18 cellular contexts compared by ENCODE assay signal in genomic region chr2:240817496-240818292, GRCh38. TPM values are rescaled to one million over a fixed set of nuclear protein-coding genes. Genes with fewer than 3 reads are reported as not detected.
DNase-seq lines count a peak whose midpoint lies in the region; ATAC-seq and TF ChIP-seq lines count a peak whose summit lies in the region.
"Had no signal": no experiment of that assay in that cellular context is flagged by ENCODE, and none has a peak within 500 bp of the region (broad histone marks: within the 10 kb centered on the region; RNA-seq: fewer than 3 reads in every experiment).

No MANE protein-coding gene starts in this region.

- H3K27ac Mint-ChIP-seq in chondrocyte (ENCODE audit: unreplicated experiment) = no peak overlapping the region
- no peak overlapping the region for H3K27ac Mint-ChIP-seq in activated T-helper 1 cell treated with anti-CD3 and anti-CD28 coated beads, Interleukin-12 subunit alpha, Interleukin-12 subunit beta, Interleukin-2, Interleukin-4 antibody, amounts not matched to agents 30 ng/mL and 10 ng/mL and 1 ng/mL, durations not matched to agents 14 hours and 24 hours and 36 hours
- H3K27ac Mint-ChIP-seq: activated naive CD8-positive, alpha-beta T cell; T-cell had no signal

- no peak overlapping the region for H2BK120ac ChIP-seq in mesendoderm (ENCODE audit: low read depth, low read length)

- H3K23ac ChIP-seq in mesendoderm (ENCODE audit: low read length) = no peak overlapping the region

- ATAC-seq in HG02885 (IDR thresholded peaks at IDR 0.05; ENCODE audit: poor library complexity, unreplicated experiment) (no peak), HG03432 (IDR thresholded peaks at IDR 0.05; ENCODE audit: unreplicated experiment) (no peak)
- ATAC-seq: effector memory CD8-positive, alpha-beta T cell; stimulated activated naive CD8-positive, alpha-beta T cell treated with anti-CD3 and anti-CD28 coated beads, Interleukin-15, Interleukin-2, amounts not matched to agents 100 U/mL and 50 U/mL, for 24 hours; T-cell had no signal

- H3K36me3 ChIP-seq in mesendoderm (ENCODE audit: control insufficient read depth, insufficient read depth, low read length) = peaks cover 3% of the 10 kb centered on the region

- H3K9ac ChIP-seq in mesendoderm (ENCODE audit: low read length) = peak overlapping the region; percentile 73

- peaks cover 13% of the 10 kb centered on the region for H3K36me3 Mint-ChIP-seq in chondrocyte (ENCODE audit: low read depth)
- H3K36me3 Mint-ChIP-seq in activated T-helper 1 cell treated with anti-CD3 and anti-CD28 coated beads, Interleukin-12 subunit alpha, Interleukin-12 subunit beta, Interleukin-2, Interleukin-4 antibody, amounts not matched to agents 30 ng/mL and 10 ng/mL and 1 ng/mL, durations not matched to agents 14 hours and 24 hours and 36 hours (ENCODE audit: low read depth) = no peaks in the 10 kb centered on the region
- H3K36me3 Mint-ChIP-seq: activated naive CD8-positive, alpha-beta T cell; T-cell had no signal

- DNase-seq in activated effector memory CD4-positive, alpha-beta T cell treated with anti-CD3 and anti-CD28 coated beads, Interleukin-2, amount 50 U/mL, for 16 hours = peak; percentile 60
- DNase-seq in activated effector memory CD4-positive, alpha-beta T cell treated with Interleukin-2 at 50 U/mL for 16 hours = no peak
- no peak for DNase-seq in chondrocyte (ENCODE audit: low spot score)
- DNase-seq in mesendoderm = no peak
- peak in 1 of 49 donors; percentile 73 for DNase-seq in substantia nigra (lab: John Stamatoyannopoulos, UW)
- no peak for DNase-seq in activated T-helper 1 cell treated with anti-CD3 and anti-CD28 coated beads, Interleukin-12 subunit alpha, Interleukin-12 subunit beta, Interleukin-2, Interleukin-4 antibody, amounts not matched to agents 30 ng/mL and 10 ng/mL and 1 ng/mL, durations not matched to agents 14 hours and 24 hours and 36 hours (ENCODE audit: low spot score)
- DNase-seq: activated CD4-positive, alpha-beta T cell treated with anti-CD3 and anti-CD28 coated beads for 1 hour; DMS79 treated with DMSO at 0.1 percent for 48 hours; effector memory CD8-positive, alpha-beta T cell; NCI-H1417 treated with DMSO at 0.1 percent for 48 hours; stimulated activated naive CD8-positive, alpha-beta T cell treated with anti-CD3 and anti-CD28 coated beads, Interleukin-15, Interleukin-2, amounts not matched to agents 100 U/mL and 50 U/mL, for 24 hours had no signal

- no peak overlapping the region for H4K8ac ChIP-seq in mesendoderm (ENCODE audit: low read depth, low read length)

- H3K27ac ChIP-seq in mesendoderm (ENCODE audit: low read depth, low read length) (no peak overlapping the region), substantia nigra (ENCODE audit: low read depth, low read length, poor library complexity, severe bottlenecking) (peak overlapping the region; percentile 92)
- H3K27ac ChIP-seq: psoas muscle had no signal

- no peaks in the 10 kb centered on the region for H3K27me3 ChIP-seq in mesendoderm (ENCODE audit: insufficient read depth, low read length, poor library complexity)

- no peak overlapping the region for H2AK5ac ChIP-seq in mesendoderm (ENCODE audit: low read length)

- no peak overlapping the region for H2BK5ac ChIP-seq in mesendoderm (ENCODE audit: low read length)

- no peak overlapping the region for H3K18ac ChIP-seq in mesendoderm (ENCODE audit: low read length)

- peak overlapping the region; percentile 77 for H3K56ac ChIP-seq in mesendoderm (ENCODE audit: low read length)

- peaks cover 62% of the 10 kb centered on the region for H3K79me2 ChIP-seq in mesendoderm (ENCODE audit: control insufficient read depth, insufficient read depth, low read length)

- peaks cover 12% of the 10 kb centered on the region for H3K79me1 ChIP-seq in mesendoderm (ENCODE audit: low read length)

- H4K5ac ChIP-seq in mesendoderm (ENCODE audit: low read length) = no peak overlapping the region

- peaks cover 15% of the 10 kb centered on the region for H3K27me3 Mint-ChIP-seq in chondrocyte (ENCODE audit: low read depth)
- peaks cover 31% of the 10 kb centered on the region for H3K27me3 Mint-ChIP-seq in activated T-helper 1 cell treated with anti-CD3 and anti-CD28 coated beads, Interleukin-12 subunit alpha, Interleukin-12 subunit beta, Interleukin-2, Interleukin-4 antibody, amounts not matched to agents 30 ng/mL and 10 ng/mL and 1 ng/mL, durations not matched to agents 14 hours and 24 hours and 36 hours (ENCODE audit: insufficient read depth)

- WGBS in mesendoderm (ENCODE audit: extremely low coverage, insufficient coverage, low lambda C conversion rate) = no CpG with 5 or more reads among the region's 19 CpGs

- H3K4me3 ChIP-seq in mesendoderm (ENCODE audit: low read length) = no peak overlapping the region
- H3K4me3 ChIP-seq: psoas muscle had no signal

- H3K4me1 ChIP-seq in mesendoderm (ENCODE audit: control insufficient read depth, low read depth, low read length) = no peaks in the 10 kb centered on the region

- intact Hi-C loops in activated T-helper 1 cell treated with anti-CD3 and anti-CD28 coated beads, Interleukin-12 subunit alpha, Interleukin-12 subunit beta, Interleukin-2, Interleukin-4 antibody, amounts not matched to agents 30 ng/mL and 10 ng/mL and 1 ng/mL, durations not matched to agents 14 hours and 24 hours and 36 hours (cut with micrococcal nuclease) = no loop called here

- peaks cover 8% of the 10 kb centered on the region for H3K9me3 Mint-ChIP-seq in chondrocyte (ENCODE audit: low read depth)
- H3K9me3 Mint-ChIP-seq in activated T-helper 1 cell treated with anti-CD3 and anti-CD28 coated beads, Interleukin-12 subunit alpha, Interleukin-12 subunit beta, Interleukin-2, Interleukin-4 antibody, amounts not matched to agents 30 ng/mL and 10 ng/mL and 1 ng/mL, durations not matched to agents 14 hours and 24 hours and 36 hours = peaks cover 12% of the 10 kb centered on the region

- peaks cover 7% of the 10 kb centered on the region for H3K4me1 Mint-ChIP-seq in chondrocyte (ENCODE audit: low read depth)
- no peaks in the 10 kb centered on the region for H3K4me1 Mint-ChIP-seq in activated T-helper 1 cell treated with anti-CD3 and anti-CD28 coated beads, Interleukin-12 subunit alpha, Interleukin-12 subunit beta, Interleukin-2, Interleukin-4 antibody, amounts not matched to agents 30 ng/mL and 10 ng/mL and 1 ng/mL, durations not matched to agents 14 hours and 24 hours and 36 hours (ENCODE audit: low read depth)
- H3K4me1 Mint-ChIP-seq: CD14-positive monocyte had no signal

- TF ChIP-seq CTCF in chondrocyte (IDR thresholded peaks at IDR 0.05) = no peak

- no peak overlapping the region for H3K4me2 ChIP-seq in mesendoderm (ENCODE audit: low read length)

- H3K4ac ChIP-seq in mesendoderm (ENCODE audit: low read depth, low read length) = no peak overlapping the region

- H2BK15ac ChIP-seq in mesendoderm (replicated peaks; ENCODE audit: low read depth) = no peak overlapping the region

- H3K4me3 Mint-ChIP-seq in chondrocyte (ENCODE audit: unreplicated experiment) = peak overlapping the region; percentile 61
- H3K4me3 Mint-ChIP-seq in activated T-helper 1 cell treated with anti-CD3 and anti-CD28 coated beads, Interleukin-12 subunit alpha, Interleukin-12 subunit beta, Interleukin-2, Interleukin-4 antibody, amounts not matched to agents 30 ng/mL and 10 ng/mL and 1 ng/mL, durations not matched to agents 14 hours and 24 hours and 36 hours = no peak overlapping the region

RNA-seq across cellular contexts. Expression of gene KIF1A, which starts 2.3 kb away (rescaled TPM):
- total RNA-seq in chondrocyte = 15.2 to 63.5 TPM (median 60.0 TPM) in 3 replicates
- 74.8 TPM for polyA plus RNA-seq in mesendoderm (2013, experiment 1 of 2)
- polyA plus RNA-seq in mesendoderm (2013, experiment 2 of 2) = 73.5 TPM
- total RNA-seq in activated T-helper 1 cell treated with anti-CD3 and anti-CD28 coated beads, Interleukin-12 subunit alpha, Interleukin-12 subunit beta, Interleukin-2, Interleukin-4 antibody, amounts not matched to agents 30 ng/mL and 10 ng/mL and 1 ng/mL, durations not matched to agents 14 hours and 24 hours and 36 hours = 0.66 and 0.83 TPM in 2 replicates
- total RNA-seq: bronchial epithelial cell had no signal
- polyA plus RNA-seq: CD14-positive monocyte had no signal

RNA-seq across cellular contexts. Expression of gene AGXT, which starts 50.9 kb away (rescaled TPM):
- not detected in 3 replicates for total RNA-seq in chondrocyte
- polyA plus RNA-seq in mesendoderm (2013, experiment 1 of 2) = not detected
- polyA plus RNA-seq in mesendoderm (2013, experiment 2 of 2) = not detected
- total RNA-seq in activated T-helper 1 cell treated with anti-CD3 and anti-CD28 coated beads, Interleukin-12 subunit alpha, Interleukin-12 subunit beta, Interleukin-2, Interleukin-4 antibody, amounts not matched to agents 30 ng/mL and 10 ng/mL and 1 ng/mL, durations not matched to agents 14 hours and 24 hours and 36 hours = not detected in 2 replicates
- total RNA-seq: bronchial epithelial cell had no signal
- polyA plus RNA-seq: CD14-positive monocyte had no signal
